In the genomic region with DNA sequence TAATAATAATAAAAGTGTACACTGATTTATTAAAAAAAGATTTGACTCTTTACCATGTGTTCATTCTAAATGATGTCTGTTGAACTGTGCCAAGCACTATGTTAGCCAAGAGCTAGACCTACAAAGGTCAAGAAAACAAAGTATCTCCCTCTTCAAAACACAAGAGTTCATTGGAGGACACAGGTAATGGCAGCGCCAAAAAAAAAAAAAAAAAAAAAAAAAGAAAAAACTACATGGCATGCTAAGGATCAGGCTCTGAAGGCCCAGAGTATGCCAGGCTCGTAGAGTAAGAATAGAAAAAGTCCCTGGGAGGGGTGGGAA, we compare ENCODE assay signal across 11 cellular contexts. TPM values are rescaled to one million over a fixed set of nuclear protein-coding genes. Genes with fewer than 3 reads are reported as not detected.
DNase-seq lines count a peak whose midpoint lies in the region; ATAC-seq and TF ChIP-seq lines count a peak whose summit lies in the region.
"Had no signal": no experiment of that assay in that cellular context is flagged by ENCODE, and none has a peak within 500 bp of the region (broad histone marks: within the 10 kb centered on the region; RNA-seq: fewer than 3 reads in every experiment).

No MANE protein-coding gene starts in this region.

- TF ChIP-seq CTCF in left ventricle myocardium inferior (IDR thresholded peaks at IDR 0.05; ENCODE audit: borderline replicate concordance): no peak

- no peaks in the 10 kb centered on the region for H3K36me3 Mint-ChIP-seq in T-helper 17 cell (ENCODE audit: low read depth)
- peaks cover 60% of the 10 kb centered on the region for H3K36me3 Mint-ChIP-seq in stimulated activated effector memory CD8-positive, alpha-beta T cell treated with anti-CD3 and anti-CD28 coated beads, Interleukin-12 subunit alpha, Interleukin-12 subunit beta, amount 100 ng/mL, for 72 hours

- in situ Hi-C loops in GM23248 (cut with MboI): no loop called here

- H3K27me3 ChIP-seq in GM23248 (replicated peaks; ENCODE audit: insufficient read depth) (no peaks in the 10 kb centered on the region), left ventricle myocardium inferior (ENCODE audit: low read depth) (no peaks in the 10 kb centered on the region), neuronal stem cell (ENCODE audit: control insufficient read depth in 3 of 3, insufficient read depth in 3 of 3, low read depth in 1 of 3, low read length in 3 of 3) (no peaks in the 10 kb centered on the region)

- no peaks in the 10 kb centered on the region for H4K20me1 ChIP-seq in GM23248 (ENCODE audit: insufficient read depth)

- H2BK120ac ChIP-seq in neuronal stem cell (ENCODE audit: low read depth, low read length): no peak overlapping the region

- H3K79me1 ChIP-seq in neuronal stem cell (ENCODE audit: low read depth, low read length): peaks cover 3% of the 10 kb centered on the region

- H3K4me3 ChIP-seq in GM23248: no peak overlapping the region
- no peak overlapping the region for H3K4me3 ChIP-seq in left ventricle myocardium inferior
- H3K4me3 ChIP-seq in neuronal stem cell (ENCODE audit: low read length in 2 of 2): no peak overlapping the region

- no peak overlapping the region for H2BK5ac ChIP-seq in neuronal stem cell (ENCODE audit: low read length)

- no peak overlapping the region for H4K91ac ChIP-seq in neuronal stem cell (ENCODE audit: low read depth, low read length, poor library complexity)

- peaks cover 75% of the 10 kb centered on the region for H3K4me1 Mint-ChIP-seq in T-helper 17 cell
- peaks cover 88% of the 10 kb centered on the region for H3K4me1 Mint-ChIP-seq in stimulated activated effector memory CD8-positive, alpha-beta T cell treated with anti-CD3 and anti-CD28 coated beads, Interleukin-12 subunit alpha, Interleukin-12 subunit beta, amount 100 ng/mL, for 72 hours

- no peak overlapping the region for H2BK12ac ChIP-seq in neuronal stem cell (ENCODE audit: low read length)

- no peak for ATAC-seq in T-helper 17 cell
- ATAC-seq in stimulated activated effector memory CD8-positive, alpha-beta T cell treated with anti-CD3 and anti-CD28 coated beads, Interleukin-12 subunit alpha, Interleukin-12 subunit beta, amount 100 ng/mL, for 72 hours: no peak
- no peak for ATAC-seq in GM21786 (IDR thresholded peaks at IDR 0.05; ENCODE audit: unreplicated experiment)

- no peaks in the 10 kb centered on the region for H3K9me3 Mint-ChIP-seq in stimulated activated effector memory CD8-positive, alpha-beta T cell treated with anti-CD3 and anti-CD28 coated beads, Interleukin-12 subunit alpha, Interleukin-12 subunit beta, amount 100 ng/mL, for 72 hours

- 93 to 96% methylated on average over 2 of the region's 2 CpGs for WGBS in GM23248 (ENCODE audit: low coverage in 1 of 2, low lambda C conversion rate in 2 of 2, missing lambda C conversion rate in 2 of 2), 2 experiments
- no CpG with 5 or more reads among the region's 2 CpGs for WGBS in neuronal stem cell (ENCODE audit: extremely low coverage in 2 of 2, insufficient read length in 2 of 2, insufficient replicate concordance in 1 of 2), 2 donors

- H3K18ac ChIP-seq in neuronal stem cell (ENCODE audit: low read length): no peak overlapping the region

- H2AFZ ChIP-seq in GM23248: no peak overlapping the region
- H2AFZ ChIP-seq in neuronal stem cell (ENCODE audit: low read length): no peak overlapping the region

- no peaks in the 10 kb centered on the region for H3K27me3 Mint-ChIP-seq in T-helper 17 cell

- peak overlapping the region; percentile 78 for H3K27ac ChIP-seq in GM23248
- H3K27ac ChIP-seq in left ventricle myocardium inferior (replicated peaks): peak overlapping the region; percentile 80
- no peak overlapping the region for H3K27ac ChIP-seq in neuronal stem cell (replicated peaks; ENCODE audit: low read length)
- H3K27ac ChIP-seq: WERI-Rb-1 had no signal

- H3K4me3 Mint-ChIP-seq in T-helper 17 cell: peak overlapping the region; percentile 80
- peak overlapping the region; percentile 59 for H3K4me3 Mint-ChIP-seq in stimulated activated effector memory CD8-positive, alpha-beta T cell treated with anti-CD3 and anti-CD28 coated beads, Interleukin-12 subunit alpha, Interleukin-12 subunit beta, amount 100 ng/mL, for 72 hours

- no peaks in the 10 kb centered on the region for H3K36me3 ChIP-seq in GM23248 (ENCODE audit: low read depth)
- no peaks in the 10 kb centered on the region for H3K36me3 ChIP-seq in left ventricle myocardium inferior
- H3K36me3 ChIP-seq in neuronal stem cell (replicated peaks in 1 of 2; ENCODE audit: control insufficient read depth in 2 of 2, insufficient read depth in 2 of 2, low read length in 2 of 2): no peaks in the 10 kb centered on the region

- no peak overlapping the region for H3K4me2 ChIP-seq in GM23248 (ENCODE audit: unreplicated experiment)
- H3K4me2 ChIP-seq in neuronal stem cell (ENCODE audit: insufficient read depth, low read length, poor library complexity, severe bottlenecking): no peak overlapping the region

- no peak overlapping the region for H3K4ac ChIP-seq in neuronal stem cell (ENCODE audit: low read length)

- H3K9me3 ChIP-seq in GM23248 (ENCODE audit: low read depth) (no peaks in the 10 kb centered on the region), T-helper 17 cell (ENCODE audit: control insufficient read depth, low read length, poor library complexity, severe bottlenecking) (no peaks in the 10 kb centered on the region), left ventricle myocardium inferior (replicated peaks) (no peaks in the 10 kb centered on the region), neuronal stem cell (replicated peaks in 1 of 2; ENCODE audit: control insufficient read depth in 2 of 2, insufficient read depth in 1 of 2, low read depth in 1 of 2, low read length in 2 of 2) (no peaks in the 10 kb centered on the region)

- H3K9me2 ChIP-seq in GM23248 (ENCODE audit: insufficient read depth): no peaks in the 10 kb centered on the region

- no peak overlapping the region for H2AK5ac ChIP-seq in neuronal stem cell (ENCODE audit: low read depth, low read length)

- peaks cover 26% of the 10 kb centered on the region for H3F3A ChIP-seq in GM23248 (ENCODE audit: insufficient read depth)

- no peak overlapping the region for H3K23ac ChIP-seq in neuronal stem cell (ENCODE audit: low read depth, low read length, poor library complexity)

- DNase-seq in GM23248 (no peak), T-helper 17 cell (no peak), left ventricle myocardium inferior (no peak), NAMALWA (ENCODE audit: low spot score) (no peak), neuronal stem cell (ENCODE audit: low spot score) (no peak)
- DNase-seq in stimulated activated effector memory CD8-positive, alpha-beta T cell treated with anti-CD3 and anti-CD28 coated beads, Interleukin-12 subunit alpha, Interleukin-12 subunit beta, amount 100 ng/mL, for 72 hours (ENCODE audit: low spot score in 2 of 2): no peak
- DNase-seq: foreskin melanocyte, NCI-H1105, NCI-H526, WERI-Rb-1 had no signal

- no peak overlapping the region for H2BK15ac ChIP-seq in neuronal stem cell (ENCODE audit: low read length)

- H3K27ac Mint-ChIP-seq in T-helper 17 cell: peak overlapping the region; percentile 98
- H3K27ac Mint-ChIP-seq in stimulated activated effector memory CD8-positive, alpha-beta T cell treated with anti-CD3 and anti-CD28 coated beads, Interleukin-12 subunit alpha, Interleukin-12 subunit beta, amount 100 ng/mL, for 72 hours: peak overlapping the region; percentile 96

- H3K9ac ChIP-seq in GM23248 (no peak overlapping the region), neuronal stem cell (ENCODE audit: low read depth, low read length, poor library complexity) (no peak overlapping the region)

- peaks cover 95% of the 10 kb centered on the region for H3K79me2 ChIP-seq in GM23248 (ENCODE audit: insufficient read depth)

- H3K14ac ChIP-seq in neuronal stem cell (ENCODE audit: low read length): no peak overlapping the region

- intact Hi-C loops in left ventricle myocardium inferior (cut with micrococcal nuclease): no loop called here

- H4K8ac ChIP-seq in neuronal stem cell (ENCODE audit: low read depth, low read length): no peak overlapping the region

- H3K4me1 ChIP-seq in GM23248 (ENCODE audit: insufficient read depth) (peaks cover 29% of the 10 kb centered on the region), left ventricle myocardium inferior (peaks cover 86% of the 10 kb centered on the region), neuronal stem cell (ENCODE audit: control insufficient read depth in 2 of 2, insufficient read depth in 1 of 2, low read depth in 1 of 2, low read length in 2 of 2) (peaks cover 0 to 2% of the 10 kb centered on the region in 2 donors)

RNA-seq across cellular contexts. Expression of a gene that starts 35.2 kb away (rescaled TPM):
- total RNA-seq in GM23248 (2014; rRNA removed; shearing (Covaris generic)): 10.4 and 16.8 TPM in 2 replicates
- polyA plus RNA-seq in GM23248 (2016; fragmentation: Nextera tagmentation; extraction: Ambion mirVana): 11.7 TPM in 2 replicates
- 100 to 1,000 TPM; 462 to 497 TPM for total RNA-seq in T-helper 17 cell
- 28.9 TPM for total RNA-seq in left ventricle myocardium inferior
- polyA plus RNA-seq in neuronal stem cell (2013, experiment 1 of 2): 13.3 TPM
- 13.8 TPM for polyA plus RNA-seq in neuronal stem cell (2013, experiment 2 of 2)

Comparison
In these comparisons a context has a peak if more than half of its experiments do, and no peak if none do; other contexts are left out.
1. RNA of a gene that starts 35.2 kb away (total RNA-seq): 462 to 497 TPM in T-helper 17 cell; 28.9 TPM in left ventricle myocardium inferior (single experiment) and 10.4 to 16.8 TPM in GM23248; every median in the first group is over 10 times any median in the second.